ENCODE assay signal across 17 cellular contexts in the genomic region with DNA sequence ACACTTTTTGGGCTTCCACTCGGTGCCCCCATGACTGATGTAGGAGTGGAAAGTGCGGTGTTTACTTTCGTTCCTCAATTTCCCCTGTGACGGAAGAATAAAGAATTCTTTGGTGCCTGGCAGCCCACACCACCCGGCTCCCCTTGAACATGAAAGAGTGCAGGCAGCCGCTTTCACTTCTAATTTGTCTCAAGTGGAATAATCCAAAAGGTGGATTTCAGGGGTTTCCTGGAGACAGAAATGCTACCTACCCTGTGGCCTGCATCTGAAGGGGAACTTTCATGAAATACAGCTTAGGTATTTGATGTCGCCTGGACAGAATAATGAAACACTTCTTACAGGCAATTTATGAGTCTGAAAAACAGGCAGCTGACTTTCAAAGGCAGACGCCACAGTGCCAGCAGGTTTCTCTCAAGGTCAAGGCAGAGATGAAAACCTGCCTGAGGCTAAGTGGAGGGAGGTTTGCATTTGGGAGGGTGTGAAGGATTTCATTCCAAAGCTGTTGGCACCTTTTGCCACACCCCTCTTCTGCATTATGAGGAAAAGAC.
"Had no signal": no experiment of that assay in that cellular context is flagged by ENCODE, and none has a peak within 500 bp of the region (broad histone marks: within the 10 kb centered on the region; RNA-seq: fewer than 3 reads in every experiment).

No MANE protein-coding gene starts in this region.

- H3K9me3 Mint-ChIP-seq: activated T-helper 2 cell treated with anti-CD3 and anti-CD28 coated beads, Interferon-gamma antibody, Interleukin-2, Interleukin-4, amounts not matched to agents 10 μg/mL and 5 μg/mL and 100 μg/mL, durations not matched to agents 14 hours and 24 hours and 36 hours; natural killer cell treated with Interleukin-12 subunit alpha and Interleukin-12 subunit beta and Interleukin-15 and Interleukin-18, amount 100 ng/mL, for 72 hours had no signal

- H3K4me1 ChIP-seq: colonic mucosa, esophagus squamous epithelium, left lung, prostate gland, uterus had no signal

- H3K27me3 ChIP-seq: colonic mucosa, esophagus squamous epithelium, hepatocyte, left lung, tibial artery, uterus had no signal

- H3K9me3 ChIP-seq: colonic mucosa, prostate gland, uterus had no signal

- H3K27ac Mint-ChIP-seq: activated naive CD8-positive, alpha-beta T cell; activated T-helper 2 cell treated with anti-CD3 and anti-CD28 coated beads, Interferon-gamma antibody, Interleukin-2, Interleukin-4, amounts not matched to agents 10 μg/mL and 5 μg/mL and 100 μg/mL, durations not matched to agents 14 hours and 24 hours and 36 hours; natural killer cell treated with Interleukin-12 subunit alpha and Interleukin-12 subunit beta and Interleukin-15 and Interleukin-18, amount 100 ng/mL, for 72 hours had no signal

- H3K4me3 Mint-ChIP-seq: activated naive CD8-positive, alpha-beta T cell; brain; natural killer cell treated with Interleukin-12 subunit alpha and Interleukin-12 subunit beta and Interleukin-15 and Interleukin-18, amount 100 ng/mL, for 72 hours had no signal

- H3K36me3 Mint-ChIP-seq: activated naive CD8-positive, alpha-beta T cell; brain; natural killer cell treated with Interleukin-12 subunit alpha and Interleukin-12 subunit beta and Interleukin-15 and Interleukin-18, amount 100 ng/mL, for 72 hours had no signal

- H3K36me3 ChIP-seq: colonic mucosa, esophagus squamous epithelium, left lung, prostate gland, tibial artery, uterus had no signal

- DNase-seq: activated CD4-positive, alpha-beta T cell treated with anti-CD3 and anti-CD28 coated beads for 48 hours; central memory CD4-positive, alpha-beta T cell; colonic mucosa; esophagus squamous epithelium; left lung; mesenchymal stem cell; nucleus accumbens; T-helper 2 cell; tibial artery; uterus had no signal

- ATAC-seq: left lung; natural killer cell treated with Interleukin-12 subunit alpha and Interleukin-12 subunit beta and Interleukin-15 and Interleukin-18, amount 100 ng/mL, for 72 hours; sciatic nerve had no signal

- H3K27ac ChIP-seq: colonic mucosa, esophagus squamous epithelium, hepatocyte, left lung, prostate gland, tibial artery, uterus had no signal

- H3K4me3 ChIP-seq: colonic mucosa, esophagus squamous epithelium, hepatocyte, left lung, prostate gland, tibial artery, uterus had no signal
